26 cellular contexts compared by ENCODE assay signal in genomic region chr9:80707120-80707519, GRCh38.
DNase-seq lines count a peak whose midpoint lies in the region; ATAC-seq and TF ChIP-seq lines count a peak whose summit lies in the region.
"Had no signal": no experiment of that assay in that cellular context is flagged by ENCODE, and none has a peak within 500 bp of the region (broad histone marks: within the 10 kb centered on the region; RNA-seq: fewer than 3 reads in every experiment).

No MANE protein-coding gene starts in this region.

- intact Hi-C loops in MCF 10A (cut with micrococcal nuclease) = no loop called here
- intact Hi-C loops in breast epithelium (cut with DNase I; ENCODE audit: low total_unique reads) = no loop called here
- intact Hi-C loops in naive thymus-derived CD4-positive, alpha-beta T cell (cut with micrococcal nuclease) = no loop called here

- H3K27me3 ChIP-seq in breast epithelium = no peaks in the 10 kb centered on the region
- H3K27me3 ChIP-seq in brain microvascular endothelial cell (replicated peaks) = no peaks in the 10 kb centered on the region
- H3K27me3 ChIP-seq in naive thymus-derived CD4-positive, alpha-beta T cell (ENCODE audit: control insufficient read depth in 2 of 2, insufficient read depth in 2 of 2, low read length in 2 of 2) = no peaks in the 10 kb centered on the region
- H3K27me3 ChIP-seq: vagina had no signal

- peaks cover 0 to 10% of the 10 kb centered on the region in 2 donors for H3K9me3 ChIP-seq in breast epithelium
- H3K9me3 ChIP-seq in naive thymus-derived CD4-positive, alpha-beta T cell (ENCODE audit: control insufficient read depth in 2 of 3, low read length in 3 of 3) = no peaks in the 10 kb centered on the region

- H3K4me1 ChIP-seq in breast epithelium = no peaks in the 10 kb centered on the region
- no peaks in the 10 kb centered on the region for H3K4me1 ChIP-seq in naive thymus-derived CD4-positive, alpha-beta T cell (ENCODE audit: control insufficient read depth in 2 of 2, insufficient read depth in 2 of 2, low read length in 2 of 2)
- H3K4me1 ChIP-seq: vagina had no signal

- H3K9me3 Mint-ChIP-seq in MCF 10A (ENCODE audit: unreplicated experiment) = peaks cover 32% of the 10 kb centered on the region
- peaks cover 2 to 35% (median 5%) of the 10 kb centered on the region in 11 donors for H3K9me3 Mint-ChIP-seq in naive thymus-derived CD4-positive, alpha-beta T cell

- in situ Hi-C loops in brain microvascular endothelial cell (cut with HindIII; ENCODE audit: low pct_ligation_motif_present, low sequenced_read_pairs) = no loop called here

- DNase-seq in MCF 10A (ENCODE audit: unreplicated experiment) = peak; percentile 23
- DNase-seq in breast epithelium (ENCODE audit: low spot score in 2 of 2) = no peak
- peak; percentile 28 for DNase-seq in brain microvascular endothelial cell
- DNase-seq in fibroblast of the conjunctiva (ENCODE audit: low read depth) = peak; percentile 20
- DNase-seq in stromal cell of bone marrow (ENCODE audit: low read depth) = peak; percentile 18
- DNase-seq in naive thymus-derived CD4-positive, alpha-beta T cell = no peak
- DNase-seq in SK-N-DZ (ENCODE audit: low spot score) = no peak
- DNase-seq: 8988T; activated CD8-positive, alpha-beta memory T cell treated with anti-CD3 and anti-CD28 coated beads, Interleukin-2, amount 50 U/mL, for 4 hours; activated effector memory CD4-positive, alpha-beta T cell treated with anti-CD3 and anti-CD28 coated beads, Interleukin-2, amount 50 U/mL, for 16 hours; activated naive CD8-positive, alpha-beta T cell treated with anti-CD3 and anti-CD28 coated beads, Interleukin-2, amount 50 U/mL, for 24 hours; central memory CD4-positive, alpha-beta T cell; immature natural killer cell; NCI-H187; NCI-H2227 treated with DMSO at 0.1 percent for 48 hours; NCI-H774; occipital lobe; retina; SHP77 treated with DMSO at 0.1 percent for 48 hours; stimulated activated CD8-positive, alpha-beta memory T cell treated with anti-CD3 and anti-CD28 coated beads, Interleukin-4, amount 100 ng/mL, for 48 hours had no signal

- ATAC-seq in GM21717 (IDR thresholded peaks at IDR 0.05; ENCODE audit: unreplicated experiment) = no peak
- no peak for ATAC-seq in naive thymus-derived CD4-positive, alpha-beta T cell
- ATAC-seq: activated naive CD8-positive, alpha-beta T cell treated with anti-CD3 and anti-CD28 coated beads, Interleukin-2, amount 50 U/mL, for 24 hours; K562 had no signal

- no TSS peak for BruUV-seq in MCF 10A (replicated peaks; lab: Mats Ljungman, UMichigan)

- no peak for TF ChIP-seq POLR2A in breast epithelium (IDR thresholded peaks at IDR 0.05)

- peaks cover 11% of the 10 kb centered on the region for H3K4me1 Mint-ChIP-seq in MCF 10A (ENCODE audit: insufficient read depth, unreplicated experiment)
- H3K4me1 Mint-ChIP-seq in naive thymus-derived CD4-positive, alpha-beta T cell = no peaks in the 10 kb centered on the region
- H3K4me1 Mint-ChIP-seq: activated naive CD8-positive, alpha-beta T cell treated with anti-CD3 and anti-CD28 coated beads, Interleukin-2, amount 50 U/mL, for 24 hours; immature natural killer cell had no signal

- POLR2A ChIA-PET in MCF 10A (lab: Yijun Ruan, JAX) = no interaction called here
- POLR2A ChIA-PET in naive thymus-derived CD4-positive, alpha-beta T cell (lab: Charles Lee) = no interaction called here

- TF ChIP-seq CTCF in MCF 10A (IDR thresholded peaks at IDR 0.05; ENCODE audit: unreplicated experiment) = no peak
- TF ChIP-seq CTCF in breast epithelium (IDR thresholded peaks at IDR 0.05) = no peak
- no peak for TF ChIP-seq CTCF in brain microvascular endothelial cell (IDR thresholded peaks at IDR 0.05; ENCODE audit: low read depth, low read length, missing control alignments)

- no peaks in the 10 kb centered on the region for H3K27me3 Mint-ChIP-seq in MCF 10A (ENCODE audit: insufficient read depth, unreplicated experiment)
- H3K27me3 Mint-ChIP-seq in naive thymus-derived CD4-positive, alpha-beta T cell = no peaks in the 10 kb centered on the region
- H3K27me3 Mint-ChIP-seq: activated naive CD8-positive, alpha-beta T cell treated with anti-CD3 and anti-CD28 coated beads, Interleukin-2, amount 50 U/mL, for 24 hours had no signal

- no peaks in the 10 kb centered on the region for H3K36me3 Mint-ChIP-seq in MCF 10A (ENCODE audit: insufficient read depth, unreplicated experiment)
- H3K36me3 Mint-ChIP-seq in naive thymus-derived CD4-positive, alpha-beta T cell = no peaks in the 10 kb centered on the region
- H3K36me3 Mint-ChIP-seq: immature natural killer cell had no signal

- H3K4me3 Mint-ChIP-seq in MCF 10A (ENCODE audit: unreplicated experiment) = no peak overlapping the region
- H3K4me3 Mint-ChIP-seq in naive thymus-derived CD4-positive, alpha-beta T cell = no peak overlapping the region
- H3K4me3 Mint-ChIP-seq: activated naive CD8-positive, alpha-beta T cell treated with anti-CD3 and anti-CD28 coated beads, Interleukin-2, amount 50 U/mL, for 24 hours; immature natural killer cell; T-helper 1 cell treated with Interleukin-12 subunit alpha and Interleukin-12 subunit beta and Interleukin-4 antibody, amounts not matched to agents 30 μg/mL and 1 μg/mL, for 36 hours had no signal

- CTCF ChIA-PET in MCF 10A (lab: Yijun Ruan, JAX) = no interaction called here
- CTCF ChIA-PET in naive thymus-derived CD4-positive, alpha-beta T cell (lab: Charles Lee) = no interaction called here

- no peak overlapping the region for H3K27ac ChIP-seq in breast epithelium
- no peak overlapping the region for H3K27ac ChIP-seq in brain microvascular endothelial cell
- H3K27ac ChIP-seq in naive thymus-derived CD4-positive, alpha-beta T cell (ENCODE audit: low read depth, low read length) = no peak overlapping the region
- H3K27ac ChIP-seq: HL-60, vagina, VCaP had no signal

- H3K36me3 ChIP-seq in breast epithelium = no peaks in the 10 kb centered on the region
- no peaks in the 10 kb centered on the region for H3K36me3 ChIP-seq in brain microvascular endothelial cell (replicated peaks)
- H3K36me3 ChIP-seq in naive thymus-derived CD4-positive, alpha-beta T cell (ENCODE audit: control insufficient read depth in 2 of 3, insufficient read depth in 3 of 3, low read length in 3 of 3) = no peaks in the 10 kb centered on the region
- H3K36me3 ChIP-seq: vagina had no signal

- peak overlapping the region; percentile 61 for H3K27ac Mint-ChIP-seq in MCF 10A (ENCODE audit: low read depth, unreplicated experiment)
- H3K27ac Mint-ChIP-seq in naive thymus-derived CD4-positive, alpha-beta T cell = no peak overlapping the region
- H3K27ac Mint-ChIP-seq: activated naive CD8-positive, alpha-beta T cell treated with anti-CD3 and anti-CD28 coated beads, Interleukin-2, amount 50 U/mL, for 24 hours; immature natural killer cell; T-helper 1 cell treated with Interleukin-12 subunit alpha and Interleukin-12 subunit beta and Interleukin-4 antibody, amounts not matched to agents 30 μg/mL and 1 μg/mL, for 36 hours had no signal

- H3K4me3 ChIP-seq in breast epithelium (no peak overlapping the region), brain microvascular endothelial cell (ENCODE audit: low read depth, low read length) (no peak overlapping the region)
- H3K4me3 ChIP-seq in naive thymus-derived CD4-positive, alpha-beta T cell (ENCODE audit: low read length) = no peak overlapping the region
- H3K4me3 ChIP-seq: K562, vagina had no signal

Comparison
In these comparisons a context has a peak if more than half of its experiments do, and no peak if none do; other contexts are left out.
1. DNase-seq: peak in MCF 10A (single experiment), brain microvascular endothelial cell (single experiment), fibroblast of the conjunctiva (single experiment) and stromal cell of bone marrow (single experiment); none in breast epithelium (0 of 2), naive thymus-derived CD4-positive, alpha-beta T cell (0 of 9) and SK-N-DZ (single experiment).